Comparison of ENCODE assay signal across 11 cellular contexts in the genomic region with DNA sequence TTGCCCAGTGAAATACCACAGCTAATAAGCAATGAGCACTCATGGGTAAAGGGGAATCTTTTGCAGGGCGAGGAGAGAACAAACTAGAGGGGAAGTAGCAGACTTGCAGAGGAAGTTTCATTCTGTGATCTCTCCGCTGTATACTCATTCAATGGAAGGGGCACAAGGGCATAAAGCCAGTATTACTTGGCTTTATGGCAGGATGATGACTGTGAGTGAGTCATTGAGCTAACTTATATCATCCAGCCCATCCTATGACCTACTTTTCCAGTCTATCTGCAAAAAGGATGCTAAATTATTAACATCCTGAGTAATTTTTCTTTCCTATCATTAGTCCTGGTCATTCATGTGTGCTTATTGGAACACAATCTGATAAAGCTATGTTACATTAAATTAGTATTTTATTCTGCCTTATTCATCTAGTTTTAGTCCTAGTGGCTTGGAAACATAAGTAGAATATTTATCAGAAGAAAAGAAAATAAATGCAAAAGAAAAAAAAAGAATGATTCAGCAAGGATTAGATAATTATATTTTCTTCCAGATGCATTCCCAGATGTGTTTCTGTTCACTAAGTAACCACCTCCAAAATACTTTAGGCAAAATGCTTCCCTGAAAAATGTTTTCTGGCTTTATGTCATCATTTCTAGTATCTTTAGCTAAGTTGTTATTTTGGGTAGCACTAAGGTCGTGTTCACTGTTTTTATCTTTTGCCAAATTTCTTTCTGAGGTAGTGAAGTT.
DNase-seq lines count a peak whose midpoint lies in the region; ATAC-seq lines count a peak whose summit lies in the region.
"Had no signal": no experiment of that assay in that cellular context is flagged by ENCODE, and none has a peak within 500 bp of the region (broad histone marks: within the 10 kb centered on the region; RNA-seq: fewer than 3 reads in every experiment).

No MANE protein-coding gene starts in this region.

- peaks cover 22 to 35% (median 25%) of the 10 kb centered on the region in 3 donors for H3K4me1 Mint-ChIP-seq in naive B cell
- no peaks in the 10 kb centered on the region for H3K4me1 Mint-ChIP-seq in activated naive CD4-positive, alpha-beta T cell treated with anti-CD3 and anti-CD28 coated beads for 36 hours (ENCODE audit: low read depth)
- H3K4me1 Mint-ChIP-seq: activated naive CD4-positive, alpha-beta T cell treated with anti-CD3 and anti-CD28 coated beads, Interleukin-2, amount 50 U/mL, for 24 hours had no signal

- peak; percentile 57 for ATAC-seq in GM18502 (IDR thresholded peaks at IDR 0.05; ENCODE audit: poor library complexity, unreplicated experiment)
- ATAC-seq in naive B cell (ENCODE audit: low read depth in 2 of 2): peak; percentile 89 to 94
- ATAC-seq: upper lobe of right lung had no signal

- intact Hi-C loops in activated naive CD4-positive, alpha-beta T cell treated with anti-CD3 and anti-CD28 coated beads for 36 hours (cut with micrococcal nuclease): no loop called here

- peak overlapping the region in 1 of 6 donors; percentile 54 for H3K27ac Mint-ChIP-seq in naive B cell
- H3K27ac Mint-ChIP-seq in activated naive CD4-positive, alpha-beta T cell treated with anti-CD3 and anti-CD28 coated beads for 36 hours: no peak overlapping the region
- H3K27ac Mint-ChIP-seq: activated naive CD4-positive, alpha-beta T cell treated with anti-CD3 and anti-CD28 coated beads, Interleukin-2, amount 50 U/mL, for 24 hours had no signal

- peaks cover 0 to 3% (median 0%) of the 10 kb centered on the region in 7 donors for H3K9me3 Mint-ChIP-seq in naive B cell
- peaks cover 9% of the 10 kb centered on the region for H3K9me3 Mint-ChIP-seq in activated naive CD4-positive, alpha-beta T cell treated with anti-CD3 and anti-CD28 coated beads for 36 hours

- peak; percentile 70 for DNase-seq in HPDE6-E6E7 (ENCODE audit: extremely low spot score)
- DNase-seq in astrocyte of the hippocampus (ENCODE audit: low read depth, low spot score): peak; percentile 59
- DNase-seq in naive B cell: peak; percentile 31
- no peak for DNase-seq in activated naive CD4-positive, alpha-beta T cell treated with anti-CD3 and anti-CD28 coated beads for 36 hours
- no peak for DNase-seq in NCI-H2171 treated with DMSO at 0.1 percent for 48 hours (lab: John Stamatoyannopoulos, UW)
- no peak for DNase-seq in NCI-H1417 (lab: John Stamatoyannopoulos, UW)
- no peak for DNase-seq in ecto neural progenitor cell (ENCODE audit: low spot score)
- DNase-seq: RPMI8226, upper lobe of right lung had no signal

- H3K27me3 Mint-ChIP-seq in naive B cell: no peaks in the 10 kb centered on the region
- H3K27me3 Mint-ChIP-seq in activated naive CD4-positive, alpha-beta T cell treated with anti-CD3 and anti-CD28 coated beads for 36 hours (ENCODE audit: low read depth): no peaks in the 10 kb centered on the region
- H3K27me3 Mint-ChIP-seq: activated naive CD4-positive, alpha-beta T cell treated with anti-CD3 and anti-CD28 coated beads, Interleukin-2, amount 50 U/mL, for 24 hours had no signal

- H3K36me3 Mint-ChIP-seq in naive B cell: peaks cover 5 to 7% of the 10 kb centered on the region in 2 donors
- peaks cover 53% of the 10 kb centered on the region for H3K36me3 Mint-ChIP-seq in activated naive CD4-positive, alpha-beta T cell treated with anti-CD3 and anti-CD28 coated beads for 36 hours (ENCODE audit: low read depth)

- CTCF ChIA-PET in activated naive CD4-positive, alpha-beta T cell treated with anti-CD3 and anti-CD28 coated beads for 36 hours (lab: Charles Lee): no interaction called here

- peak overlapping the region in 5 of 8 donors; percentile 6 to 44 (median 31) for H3K4me3 Mint-ChIP-seq in naive B cell
- no peak overlapping the region for H3K4me3 Mint-ChIP-seq in activated naive CD4-positive, alpha-beta T cell treated with anti-CD3 and anti-CD28 coated beads for 36 hours
- H3K4me3 Mint-ChIP-seq: activated naive CD4-positive, alpha-beta T cell treated with anti-CD3 and anti-CD28 coated beads, Interleukin-2, amount 50 U/mL, for 24 hours had no signal

Comparison
In these comparisons a context has a peak if more than half of its experiments do, and no peak if none do; other contexts are left out.
1. DNase-seq: peak in HPDE6-E6E7 (single experiment), astrocyte of the hippocampus (single experiment) and naive B cell (single experiment); none in activated naive CD4-positive, alpha-beta T cell treated with anti-CD3 and anti-CD28 coated beads for 36 hours (single experiment), NCI-H2171 treated with DMSO at 0.1 percent for 48 hours (single experiment), NCI-H1417 (0 of 3) and ecto neural progenitor cell (single experiment).